31 cellular contexts compared by ENCODE assay signal in genomic region chr7:57363321-57363720, GRCh38.
"Had no signal": no experiment of that assay in that cellular context is flagged by ENCODE, and none has a peak within 500 bp of the region (broad histone marks: within the 10 kb centered on the region; RNA-seq: fewer than 3 reads in every experiment).

No MANE protein-coding gene starts in this region.

- H3K9me3 ChIP-seq: adrenal gland, ascending aorta, body of pancreas had no signal

- H3K27me3 ChIP-seq: adrenal gland, ascending aorta, body of pancreas, breast epithelium, cardiac muscle cell had no signal

- H3K4me3 ChIP-seq: adrenal gland, ascending aorta, body of pancreas, breast epithelium, cardiac muscle cell had no signal

- H3K4me1 ChIP-seq: ascending aorta, body of pancreas, breast epithelium had no signal

- DNase-seq: activated effector memory CD4-positive, alpha-beta T cell treated with anti-CD3 and anti-CD28 coated beads, Interleukin-2, amount 50 U/mL, for 16 hours; activated effector memory CD4-positive, alpha-beta T cell treated with Interleukin-2 at 50 U/mL for 16 hours; activated gamma-delta T cell; activated gamma-delta T cell treated with Interleukin-2 at 50 U/mL for 16 hours; activated naive CD4-positive, alpha-beta T cell; activated naive CD4-positive, alpha-beta T cell treated with anti-CD3 and anti-CD28 coated beads for 36 hours; activated naive CD4-positive, alpha-beta T cell treated with anti-CD3 and anti-CD28 coated beads, Interleukin-2, amount 10 ng/mL, durations not matched to agents 7 days and 5 days; activated naive CD4-positive, alpha-beta T cell treated with anti-CD3 and anti-CD28 coated beads, Interleukin-2, amount 50 U/mL, for 16 hours; activated naive CD4-positive, alpha-beta T cell treated with Interleukin-2 at 50 U/mL for 16 hours; activated naive CD8-positive, alpha-beta T cell treated with anti-CD3 and anti-CD28 coated beads for 36 hours; activated naive CD8-positive, alpha-beta T cell treated with anti-CD3 and anti-CD28 coated beads, Interleukin-2, amount 10 ng/mL, durations not matched to agents 7 days and 5 days; activated naive CD8-positive, alpha-beta T cell treated with anti-CD3 and anti-CD28 coated beads, Interleukin-2, amount 50 U/mL, for 24 hours; activated T-cell treated with anti-CD3 and anti-CD28 coated beads, Interleukin-2, amount 50 U/mL, for 1 hour; activated T-cell treated with anti-CD3 and anti-CD28 coated beads, Interleukin-2, amount 50 U/mL, for 24 hours; activated T-cell treated with anti-CD3 and anti-CD28 coated beads, Interleukin-2, amount 50 U/mL, for 4 hours; activated T-cell treated with anti-CD3 and anti-CD28 coated beads, Interleukin-2, amount 50 U/mL, for 48 hours; activated T-cell treated with anti-CD3 and anti-CD28 coated beads, Interleukin-2, amount 50 U/mL, for 72 hours; amniotic stem cell; amygdala; anterior cingulate cortex; aorta; body of pancreas; caudate nucleus; central memory CD4-positive, alpha-beta T cell; cerebellar nuclear complex had no signal

- ATAC-seq: activated naive CD4-positive, alpha-beta T cell treated with anti-CD3 and anti-CD28 coated beads, Interleukin-2, amount 50 U/mL, for 72 hours; activated naive CD8-positive, alpha-beta T cell treated with anti-CD3 and anti-CD28 coated beads, Interleukin-2, amount 50 U/mL, for 24 hours; activated T-cell treated with anti-CD3 and anti-CD28 coated beads, Interleukin-2, amount 50 U/mL, for 4 hours; activated T-cell treated with anti-CD3 and anti-CD28 coated beads, Interleukin-2, amount 50 U/mL, for 72 hours; activated T-helper 17 cell treated with anti-CD3 and anti-CD28 coated beads, Interleukin-2, amount 50 U/mL, for 72 hours; body of pancreas had no signal

- H3K36me3 ChIP-seq: adrenal gland, ascending aorta, breast epithelium, cardiac muscle cell had no signal

- H3K27ac ChIP-seq: ascending aorta, body of pancreas, breast epithelium, cardiac muscle cell had no signal
